Comparison of ENCODE assay signal across 13 cellular contexts in genomic region chr3:49465269-49466034, GRCh38. TPM values are rescaled to one million over a fixed set of nuclear protein-coding genes. Genes with fewer than 3 reads are reported as not detected.
A peak's percentile ranks its signal among the peaks of the same experiment; 100 is the strongest.
DNase-seq lines count a peak whose midpoint lies in the region; ATAC-seq and TF ChIP-seq lines count a peak whose summit lies in the region.
"Had no signal": no experiment of that assay in that cellular context is flagged by ENCODE, and none has a peak within 500 bp of the region (broad histone marks: within the 10 kb centered on the region; RNA-seq: fewer than 3 reads in every experiment).

No MANE protein-coding gene starts in this region.

- H3K4me3 ChIP-seq in colonic mucosa (no peak overlapping the region), mesodermal cell (ENCODE audit: extremely low read depth, insufficient read depth, low read length, poor library complexity, severe bottlenecking) (no peak overlapping the region), GM23248 (no peak overlapping the region)
- H3K4me3 ChIP-seq: dorsolateral prefrontal cortex had no signal

- no peak overlapping the region for H3K4me3 Mint-ChIP-seq in type B pancreatic cell

- H3K27me3 ChIP-seq in colonic mucosa (no peaks in the 10 kb centered on the region), GM23248 (replicated peaks; ENCODE audit: insufficient read depth) (no peaks in the 10 kb centered on the region)
- H3K27me3 ChIP-seq: dorsolateral prefrontal cortex had no signal

- peak overlapping the region; percentile 58 for H3K27ac Mint-ChIP-seq in type B pancreatic cell

- H3K9me3 ChIP-seq in colonic mucosa (no peaks in the 10 kb centered on the region), mesodermal cell (ENCODE audit: control insufficient read depth, low read length) (no peaks in the 10 kb centered on the region), GM23248 (ENCODE audit: low read depth) (no peaks in the 10 kb centered on the region)

- 69 to 89% methylated on average over 7 to 8 of the region's 18 CpGs for WGBS in mesodermal cell (ENCODE audit: insufficient coverage in 2 of 2), 2 experiments
- 81 to 83% methylated on average over 18 of the region's 18 CpGs for WGBS in GM23248 (ENCODE audit: low coverage in 1 of 2, low lambda C conversion rate in 2 of 2, missing lambda C conversion rate in 2 of 2), 2 experiments

- no peaks in the 10 kb centered on the region for H3K79me2 ChIP-seq in GM23248 (ENCODE audit: insufficient read depth)
- H3K79me2 ChIP-seq: parathyroid adenoma had no signal

- H2AFZ ChIP-seq in GM23248, result no peak overlapping the region; the same call in 1 of the 2 replicates
- H2AFZ ChIP-seq: parathyroid adenoma had no signal

- H4K20me1 ChIP-seq in GM23248 (ENCODE audit: insufficient read depth), result no peaks in the 10 kb centered on the region

- in situ Hi-C loops in GM23248 (cut with MboI), result no loop called here

- ATAC-seq in HG03045 (IDR thresholded peaks at IDR 0.05; ENCODE audit: unreplicated experiment) (no peak), HG03354 (IDR thresholded peaks at IDR 0.05; ENCODE audit: poor library complexity, severe bottlenecking, unreplicated experiment) (no peak)

- H3K27ac ChIP-seq in colonic mucosa (no peak overlapping the region), mesodermal cell (ENCODE audit: low read depth, low read length, severe bottlenecking) (peak overlapping the region; percentile 86), GM23248 (no peak overlapping the region)
- H3K27ac ChIP-seq: 22Rv1, parathyroid adenoma had no signal

- TF ChIP-seq CTCF in colonic mucosa (IDR thresholded peaks at IDR 0.05) (no peak), type B pancreatic cell (conservative IDR thresholded peaks at IDR 0.05) (no peak)

- H3K9me2 ChIP-seq in GM23248 (ENCODE audit: insufficient read depth), result no peaks in the 10 kb centered on the region

- no peak overlapping the region for H3K4me2 ChIP-seq in GM23248 (ENCODE audit: unreplicated experiment)

- H3F3A ChIP-seq in GM23248 (ENCODE audit: insufficient read depth), result peaks cover 14% of the 10 kb centered on the region

- H3K4me1 Mint-ChIP-seq in type B pancreatic cell (ENCODE audit: unreplicated experiment), result peaks cover 24% of the 10 kb centered on the region

- H3K9me3 Mint-ChIP-seq in type B pancreatic cell, result no peaks in the 10 kb centered on the region

- peaks cover 16% of the 10 kb centered on the region for H3K4me1 ChIP-seq in colonic mucosa
- peaks cover 55% of the 10 kb centered on the region for H3K4me1 ChIP-seq in mesodermal cell (ENCODE audit: control insufficient read depth, insufficient read depth, low read length, poor library complexity, severe bottlenecking)
- H3K4me1 ChIP-seq in GM23248 (ENCODE audit: insufficient read depth), result peaks cover 27% of the 10 kb centered on the region

- H3K36me3 Mint-ChIP-seq in type B pancreatic cell, result no peaks in the 10 kb centered on the region

- H3K9ac ChIP-seq in colonic mucosa (ENCODE audit: low read depth in 2 of 2, low read length in 2 of 2) (no peak overlapping the region), GM23248 (no peak overlapping the region)
- H3K9ac ChIP-seq: parathyroid adenoma had no signal

- intact Hi-C loops in colonic mucosa (cut with DNase I), result loop anchor here (10.0 kb wide), 1 partner anchor 51 kb away; the partner anchor contains the start of genes RHOA and TCTA

- peak; percentile 24 for DNase-seq in NOMO-1 treated with DMSO at 0.1 percent for 48 hours (lab: John Stamatoyannopoulos, UW; ENCODE audit: unreplicated experiment)
- no peak for DNase-seq in NOMO-1 treated with dmso at 0.1 percent for 144 hours (lab: John Stamatoyannopoulos, UW; ENCODE audit: unreplicated experiment)
- peak; percentile 32 for DNase-seq in colonic mucosa
- DNase-seq in type B pancreatic cell (ENCODE audit: extremely low spot score, unreplicated experiment), result no peak
- no peak for DNase-seq in GM23248
- DNase-seq: GF-D8, NCI-H526 treated with DMSO at 0.1 percent for 48 hours had no signal

- H3K36me3 ChIP-seq in colonic mucosa (no peaks in the 10 kb centered on the region), mesodermal cell (ENCODE audit: control insufficient read depth, insufficient read depth, low read length) (no peaks in the 10 kb centered on the region), GM23248 (ENCODE audit: low read depth) (no peaks in the 10 kb centered on the region)

- no peaks in the 10 kb centered on the region for H3K27me3 Mint-ChIP-seq in type B pancreatic cell

RNA-seq across cellular contexts. Expression of gene DAG1, which starts 4.6 kb away (rescaled TPM):
- total RNA-seq in colonic mucosa (100 to 1,000 TPM in 1 of 2 donors, 10 to 100 TPM in 1; 81.7 to 107 TPM), type B pancreatic cell (ENCODE audit: low replicate concordance) (84.3 and 126 TPM in 2 replicates)
- 47.8 TPM for polyA plus RNA-seq in mesodermal cell (2013, experiment 1 of 2)
- 43.1 TPM for polyA plus RNA-seq in mesodermal cell (2013, experiment 2 of 2)
- total RNA-seq in GM23248 (2014; rRNA removed; shearing (Covaris generic)), result 81.8 and 90.2 TPM in 2 replicates
- 42.4 and 43.0 TPM in 2 replicates for polyA plus RNA-seq in GM23248 (2016; fragmentation: Nextera tagmentation; extraction: Ambion mirVana)

RNA-seq across cellular contexts. Expression of gene NICN1, which starts 36.3 kb away (rescaled TPM):
- total RNA-seq in colonic mucosa (1 to 10 TPM; 5.5 to 6.6 TPM), type B pancreatic cell (ENCODE audit: low replicate concordance) (16.2 and 27.1 TPM in 2 replicates)
- 18.2 TPM for polyA plus RNA-seq in mesodermal cell (2013, experiment 1 of 2)
- 23.0 TPM for polyA plus RNA-seq in mesodermal cell (2013, experiment 2 of 2)
- total RNA-seq in GM23248 (2014; rRNA removed; shearing (Covaris generic)), result 10.9 and 18.7 TPM in 2 replicates
- polyA plus RNA-seq in GM23248 (2016; fragmentation: Nextera tagmentation; extraction: Ambion mirVana), result 10.5 and 12.5 TPM in 2 replicates

RNA-seq across cellular contexts. Expression of gene AMT, which starts 43.2 kb away (rescaled TPM):
- 10 to 100 TPM; 20.6 to 24.5 TPM for total RNA-seq in colonic mucosa
- 15.9 TPM for polyA plus RNA-seq in mesodermal cell (2013, experiment 1 of 2)
- 18.6 TPM for polyA plus RNA-seq in mesodermal cell (2013, experiment 2 of 2)
- total RNA-seq in type B pancreatic cell (ENCODE audit: low replicate concordance), result 12.5 and 21.6 TPM in 2 replicates
- 1.6 and 5.8 TPM in 2 replicates for total RNA-seq in GM23248 (2014; rRNA removed; shearing (Covaris generic))
- polyA plus RNA-seq in GM23248 (2016; fragmentation: Nextera tagmentation; extraction: Ambion mirVana), result 1.5 and 1.7 TPM in 2 replicates

RNA-seq across cellular contexts. Expression of gene TCTA, which starts 53.2 kb away (rescaled TPM):
- total RNA-seq in colonic mucosa (10 to 100 TPM; 35.0 to 37.6 TPM), type B pancreatic cell (ENCODE audit: low replicate concordance) (25.0 and 31.4 TPM in 2 replicates)
- polyA plus RNA-seq in mesodermal cell (2013, experiment 1 of 2), result 8.6 TPM
- 9.0 TPM for polyA plus RNA-seq in mesodermal cell (2013, experiment 2 of 2)
- total RNA-seq in GM23248 (2014; rRNA removed; shearing (Covaris generic)), result 34.0 and 55.7 TPM in 2 replicates
- polyA plus RNA-seq in GM23248 (2016; fragmentation: Nextera tagmentation; extraction: Ambion mirVana), result 52.2 and 55.0 TPM in 2 replicates

RNA-seq across cellular contexts. Expression of gene RHOA, which starts 53.7 kb away (rescaled TPM):
- total RNA-seq in colonic mucosa (100 to 1,000 TPM; 499 to 506 TPM), type B pancreatic cell (ENCODE audit: low replicate concordance) (300 and 325 TPM in 2 replicates)
- polyA plus RNA-seq in mesodermal cell (2013, experiment 1 of 2), result 591 TPM
- 531 TPM for polyA plus RNA-seq in mesodermal cell (2013, experiment 2 of 2)
- 781 and 915 TPM in 2 replicates for total RNA-seq in GM23248 (2014; rRNA removed; shearing (Covaris generic))
- 996 and 1,025 TPM in 2 replicates for polyA plus RNA-seq in GM23248 (2016; fragmentation: Nextera tagmentation; extraction: Ambion mirVana)

Comparison
In these comparisons a context has a peak if more than half of its experiments do, and no peak if none do; other contexts are left out.
1. DNase-seq: peak in NOMO-1 treated with DMSO at 0.1 percent for 48 hours (single experiment) and colonic mucosa (single experiment); none in NOMO-1 treated with dmso at 0.1 percent for 144 hours (single experiment), type B pancreatic cell (single experiment) and GM23248 (single experiment).